ENCODE assay signal across 22 cellular contexts in the genomic region with DNA sequence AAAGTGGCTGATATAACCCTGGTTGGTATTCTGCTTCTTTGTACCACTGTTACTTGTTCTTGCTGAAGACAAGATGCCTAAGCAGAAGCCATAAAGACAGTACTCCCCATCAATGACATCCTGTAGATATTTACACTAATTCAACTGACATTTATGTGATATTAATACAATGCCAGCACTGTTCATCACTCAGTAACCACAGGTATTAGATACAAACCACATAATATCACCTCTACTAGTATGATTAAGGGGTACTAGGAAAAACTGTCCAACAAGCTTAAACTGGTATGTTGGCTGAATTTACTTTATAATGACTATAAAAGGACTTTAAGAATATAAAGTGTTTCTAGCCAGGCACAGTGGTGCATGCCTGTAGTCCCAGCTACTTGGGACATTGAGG.
DNase-seq lines count a peak whose midpoint lies in the region; ATAC-seq and TF ChIP-seq lines count a peak whose summit lies in the region.
"Had no signal": no experiment of that assay in that cellular context is flagged by ENCODE, and none has a peak within 500 bp of the region (broad histone marks: within the 10 kb centered on the region; RNA-seq: fewer than 3 reads in every experiment).

No MANE protein-coding gene starts in this region.

- peaks cover 0 to 49% (median 0%) of the 10 kb centered on the region in 3 donors for H3K36me3 ChIP-seq in Peyer's patch
- H3K36me3 ChIP-seq: colonic mucosa had no signal

- H3K9me3 ChIP-seq in Peyer's patch: no peaks in the 10 kb centered on the region
- H3K9me3 ChIP-seq: colonic mucosa, right atrium auricular region had no signal

- H3K27ac Mint-ChIP-seq in HFFc6: peak overlapping the region; percentile 43
- H3K27ac Mint-ChIP-seq: type B pancreatic cell had no signal

- TF ChIP-seq CTCF in HFFc6 (IDR thresholded peaks at IDR 0.05) (no peak), foreskin keratinocyte (conservative IDR thresholded peaks at IDR 0.05) (no peak), GM10266 (IDR thresholded peaks at IDR 0.05; ENCODE audit: control insufficient read depth, insufficient read depth, low read depth, missing control alignments) (no peak), Peyer's patch (IDR thresholded peaks at IDR 0.05) (no peak)

- no peak overlapping the region for H3K4me3 ChIP-seq in Peyer's patch
- H3K4me3 ChIP-seq: colonic mucosa, right atrium auricular region had no signal

- peaks cover 44% of the 10 kb centered on the region for H3K4me1 ChIP-seq in foreskin keratinocyte
- peaks cover 0 to 16% (median 0%) of the 10 kb centered on the region in 4 donors for H3K4me1 ChIP-seq in Peyer's patch
- H3K4me1 ChIP-seq: colonic mucosa had no signal

- no peak overlapping the region for H3K4me3 Mint-ChIP-seq in HFFc6
- H3K4me3 Mint-ChIP-seq: CD14-positive monocyte, endodermal cell, type B pancreatic cell had no signal

- peak; percentile 25 for DNase-seq in A172 (ENCODE audit: low spot score)
- no peak for DNase-seq in HFFc6
- peak; percentile 64 for DNase-seq in SW480 (ENCODE audit: low spot score)
- DNase-seq in foreskin keratinocyte: peak; percentile 71 to 76
- DNase-seq in GM10266 (ENCODE audit: extremely low spot score): no peak
- no peak for DNase-seq in activated gamma-delta T cell treated with Interleukin-2 at 50 U/mL for 16 hours
- DNase-seq in Peyer's patch: no peak
- DNase-seq in NCI-H1694 (lab: John Stamatoyannopoulos, UW): no peak
- DNase-seq: activated CD4-positive, alpha-beta T cell treated with anti-CD3 and anti-CD28 coated beads, Interleukin-2, amount 50 U/mL, for 4 hours; activated effector memory CD4-positive, alpha-beta T cell treated with Interleukin-2 at 50 U/mL for 16 hours; colonic mucosa; endodermal cell; KG1; left cardiac atrium; MV-4-11; naive thymus-derived CD4-positive, alpha-beta T cell; NCI-H187; NCI-H69 had no signal

- no peak for TF ChIP-seq POLR2A in Peyer's patch (IDR thresholded peaks at IDR 0.05)

- peak; percentile 86 for ATAC-seq in foreskin keratinocyte
- ATAC-seq: naive thymus-derived CD4-positive, alpha-beta T cell had no signal

- H3K9me3 Mint-ChIP-seq in HFFc6: no peaks in the 10 kb centered on the region
- H3K9me3 Mint-ChIP-seq: brain; CD14-positive monocyte; endodermal cell; naive thymus-derived CD4-positive, alpha-beta T cell; type B pancreatic cell had no signal

- peaks cover 3% of the 10 kb centered on the region for H3K27me3 Mint-ChIP-seq in HFFc6 (ENCODE audit: insufficient read depth)
- H3K27me3 Mint-ChIP-seq: brain; naive thymus-derived CD4-positive, alpha-beta T cell; type B pancreatic cell had no signal

- peaks cover 80% of the 10 kb centered on the region for H3K4me1 Mint-ChIP-seq in HFFc6 (ENCODE audit: low read depth)

- H3K36me3 Mint-ChIP-seq in HFFc6 (ENCODE audit: low read depth): peaks cover 46% of the 10 kb centered on the region

- no peak overlapping the region for H3K27ac ChIP-seq in foreskin keratinocyte
- no peak overlapping the region for H3K27ac ChIP-seq in Peyer's patch
- H3K27ac ChIP-seq: colonic mucosa, right atrium auricular region had no signal

- H3K27me3 ChIP-seq in foreskin keratinocyte (no peaks in the 10 kb centered on the region), Peyer's patch (no peaks in the 10 kb centered on the region)
- H3K27me3 ChIP-seq: colonic mucosa, right atrium auricular region had no signal

Comparison
In these comparisons a context has a peak if more than half of its experiments do, and no peak if none do; other contexts are left out.
1. DNase-seq: peak in A172 (single experiment), SW480 (single experiment) and foreskin keratinocyte (2 of 2); none in HFFc6 (single experiment), GM10266 (single experiment), activated gamma-delta T cell treated with Interleukin-2 at 50 U/mL for 16 hours (single experiment), Peyer's patch (0 of 3) and NCI-H1694 (single experiment).